ENCODE assay signal across 24 cellular contexts in genomic region chr10:101373063-101373462, GRCh38.
"Had no signal": no experiment of that assay in that cellular context is flagged by ENCODE, and none has a peak within 500 bp of the region (broad histone marks: within the 10 kb centered on the region; RNA-seq: fewer than 3 reads in every experiment).

No MANE protein-coding gene starts in this region.

- H3K27me3 ChIP-seq: gastrocnemius medialis, heart right ventricle, neutrophil, right lobe of liver, spleen, transverse colon had no signal

- H3K27ac ChIP-seq: gastrocnemius medialis, heart right ventricle, left ventricle myocardium inferior, lower lobe of right lung, neutrophil, psoas muscle, right lobe of liver, spleen, thoracic aorta, transverse colon had no signal

- H3K4me3 ChIP-seq: gastrocnemius medialis, heart right ventricle, left ventricle myocardium inferior, lower lobe of right lung, psoas muscle, right lobe of liver, spleen, thoracic aorta, transverse colon had no signal

- H3K36me3 ChIP-seq: gastrocnemius medialis, neutrophil, right lobe of liver, transverse colon had no signal

- H3K9me3 Mint-ChIP-seq: memory B cell; mesothelial cell of epicardium; natural killer cell; stimulated activated naive CD8-positive, alpha-beta T cell treated with anti-CD3 and anti-CD28 coated beads, Interleukin-15, amount 100 ng/mL, for 72 hours had no signal

- H3K4me1 ChIP-seq: lower lobe of right lung, right lobe of liver, transverse colon had no signal

- H3K27ac Mint-ChIP-seq: memory B cell; mesothelial cell of epicardium; natural killer cell; stimulated activated memory B cell treated with anti-CD40 and anti-IgM and Interleukin-4, amounts not matched to agents 10 μg/mL and 1 μg/mL and 100 μg/mL, for 72 hours had no signal

- DNase-seq: effector memory CD4-positive, alpha-beta T cell; gastrocnemius medialis; heart right ventricle; hypothalamus; kidney; left cardiac atrium; left ventricle myocardium inferior; lower lobe of right lung; natural killer cell; psoas muscle; retina; right lobe of liver; spleen; stimulated activated CD4-positive, alpha-beta T cell treated with anti-CD3 and anti-CD28 coated beads, Interleukin-15, amount 100 ng/mL, for 24 hours; stimulated activated CD4-positive, alpha-beta T cell treated with anti-CD3 and anti-CD28 coated beads, Interleukin-1b, Interleukin-23, amount 100 ng/mL, for 48 hours; stimulated activated CD4-positive, alpha-beta T cell treated with anti-CD3 and anti-CD28 coated beads, Interleukin-4, amount 100 ng/mL, for 24 hours; stimulated activated naive CD8-positive, alpha-beta T cell treated with anti-CD3 and anti-CD28 coated beads, Interleukin-15, amount 100 ng/mL, for 72 hours; transverse colon had no signal

- H3K27me3 Mint-ChIP-seq: memory B cell; stimulated activated memory B cell treated with anti-CD40 and anti-IgM and Interleukin-4, amounts not matched to agents 10 μg/mL and 1 μg/mL and 100 μg/mL, for 72 hours; stimulated activated naive CD8-positive, alpha-beta T cell treated with anti-CD3 and anti-CD28 coated beads, Interleukin-15, amount 100 ng/mL, for 72 hours had no signal

- H3K9me3 ChIP-seq: gastrocnemius medialis, heart right ventricle, left ventricle myocardium inferior, lower lobe of right lung, neutrophil, psoas muscle, right lobe of liver, spleen, thoracic aorta, transverse colon had no signal

- H3K4me3 Mint-ChIP-seq: memory B cell; mesothelial cell of epicardium; natural killer cell; stimulated activated memory B cell treated with anti-CD40 and anti-IgM and Interleukin-4, amounts not matched to agents 10 μg/mL and 1 μg/mL and 100 μg/mL, for 72 hours; stimulated activated naive CD8-positive, alpha-beta T cell treated with anti-CD3 and anti-CD28 coated beads, Interleukin-15, amount 100 ng/mL, for 72 hours had no signal

- ATAC-seq: esophagus mucosa; gastrocnemius medialis; heart right ventricle; left cardiac atrium; lower lobe of right lung; natural killer cell; psoas muscle; right lobe of liver; stimulated activated memory B cell treated with anti-CD40 and anti-IgM and Interleukin-4, amounts not matched to agents 10 μg/mL and 1 μg/mL and 100 μg/mL, for 72 hours; stimulated activated naive CD8-positive, alpha-beta T cell treated with anti-CD3 and anti-CD28 coated beads, Interleukin-15, amount 100 ng/mL, for 72 hours had no signal
